In the genomic region with DNA sequence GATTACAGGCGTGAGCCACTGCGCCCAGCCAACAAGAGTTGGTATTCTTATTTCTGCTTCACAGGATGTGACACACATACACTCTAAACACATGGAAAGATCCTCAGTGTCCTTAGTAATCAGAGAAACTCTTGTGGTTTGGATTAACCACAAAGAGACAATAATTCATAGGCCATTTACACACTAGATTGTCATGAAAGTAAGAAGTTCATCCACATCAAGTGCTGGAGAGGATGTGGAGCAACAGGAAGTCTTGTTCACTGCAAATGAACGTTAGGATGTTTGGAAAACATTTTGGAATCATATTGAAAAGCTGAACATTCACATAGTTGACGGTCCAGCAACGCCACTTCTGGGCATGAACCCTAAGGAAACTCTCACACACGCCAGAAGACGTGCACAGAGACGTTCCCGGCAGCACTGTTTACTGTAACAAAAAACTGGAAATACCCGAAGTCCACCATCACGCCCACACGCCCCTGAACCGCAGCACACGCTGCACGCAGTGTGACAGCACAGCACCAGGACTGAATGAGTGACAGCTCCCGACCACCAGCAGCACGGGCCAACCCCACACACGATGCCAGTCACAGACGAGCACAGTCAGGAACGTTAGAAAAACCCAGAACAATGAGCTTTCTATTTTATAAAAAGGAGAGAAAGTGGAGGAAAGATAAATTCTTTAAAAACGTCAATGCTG, we compare ENCODE assay signal across 23 cellular contexts.
A peak's percentile ranks its signal among the peaks of the same experiment; 100 is the strongest.
DNase-seq lines count a peak whose midpoint lies in the region; ATAC-seq, FAIRE-seq and TF ChIP-seq lines count a peak whose summit lies in the region.
"Had no signal": no experiment of that assay in that cellular context is flagged by ENCODE, and none has a peak within 500 bp of the region (broad histone marks: within the 10 kb centered on the region; RNA-seq: fewer than 3 reads in every experiment).

No MANE protein-coding gene starts in this region.

- ATAC-seq in HG02970 (IDR thresholded peaks at IDR 0.05; ENCODE audit: low FRiP score, unreplicated experiment) = no peak
- ATAC-seq: activated CD8-positive, alpha-beta T cell treated with anti-CD3 and anti-CD28 coated beads, Interleukin-2, amount 10 ng/mL, durations not matched to agents 7 days and 5 days; Right ventricle myocardium inferior had no signal

- H3K4me3 ChIP-seq in AG10803 (ENCODE audit: low read length) (no peak overlapping the region), HL-60 (replicated peaks; ENCODE audit: insufficient read depth, low read length) (no peak overlapping the region)
- H3K4me3 ChIP-seq: GM23248, skin epidermis, upper lobe of left lung had no signal

- TF ChIP-seq CTCF in AG10803 (conservative IDR thresholded peaks at IDR 0.05; ENCODE audit: low read length) (no peak), HL-60 (IDR thresholded peaks at IDR 0.05; ENCODE audit: insufficient read depth, low read length) (no peak)

- H3K27me3 ChIP-seq in HL-60 (ENCODE audit: insufficient read depth, poor library complexity, severe bottlenecking) = no peaks in the 10 kb centered on the region
- H3K27me3 ChIP-seq: upper lobe of left lung had no signal

- H3K27ac ChIP-seq in HL-60 (replicated peaks) = peak overlapping the region; percentile 16; the same call in 1 of the 2 replicates
- H3K27ac ChIP-seq: GM23248, skin epidermis, upper lobe of left lung had no signal

- peak; percentile 88 for DNase-seq in AG10803 (ENCODE audit: low read depth)
- DNase-seq in HL-60 (ENCODE audit: low read depth in 1 of 2, low spot score in 1 of 2) = no peak
- peak; percentile 33 for DNase-seq in RCC 7860 (ENCODE audit: low spot score)
- DNase-seq in kidney glomerular epithelial cell (lab: John Stamatoyannopoulos, UW) = peak; percentile 2
- no peak for DNase-seq in hypothalamus (lab: John Stamatoyannopoulos, UW)
- no peak for DNase-seq in ureter (ENCODE audit: low spot score)
- no peak for DNase-seq in COLO829 (ENCODE audit: low spot score)
- DNase-seq: activated CD4-positive, CD25-positive, alpha-beta regulatory T cell treated with anti-CD3 and anti-CD28 coated beads, Interleukin-2, amount 50 U/mL, for 72 hours; activated CD8-positive, alpha-beta T cell treated with anti-CD3 and anti-CD28 coated beads, Interleukin-2, amount 10 ng/mL, durations not matched to agents 7 days and 5 days; activated gamma-delta T cell; activated T-cell treated with anti-CD3 and anti-CD28 coated beads for 4 hours; Calu3; glutamatergic neuron; GM23248; naive B cell; NCI-H2081; NCI-H226; NCI-H748 treated with DMSO at 0.1 percent for 48 hours; T1000 had no signal

- FAIRE-seq in RCC 7860 (lab: Jason Lieb, UNC) = no peak

Comparison
In these comparisons a context has a peak if more than half of its experiments do, and no peak if none do; other contexts are left out.
1. DNase-seq: peak in AG10803 (single experiment), RCC 7860 (single experiment) and kidney glomerular epithelial cell (single experiment); none in HL-60 (0 of 2), hypothalamus (0 of 51), ureter (single experiment) and COLO829 (single experiment).